1 cellular context compared by ENCODE assay signal in genomic region chr3:142941373-142942123, GRCh38.
TF ChIP-seq lines count a peak whose summit lies in the region.

No MANE protein-coding gene starts in this region.

TF ChIP-seq in HepG2, 621 proteins besides CTCF, POLR2A, EP300 and RAD21 (continued from another document and continues in another):
- TF ChIP-seq JUND (CRISPR knock-in tag; IDR thresholded peaks at IDR 0.05): peak; percentile 49; the same call in 1 of the 2 replicates
- TF ChIP-seq ARHGAP35 (CRISPR knock-in tag; IDR thresholded peaks at IDR 0.05; ENCODE audit: borderline replicate concordance): no peak
- TF ChIP-seq ARNTL (CRISPR knock-in tag; IDR thresholded peaks at IDR 0.05): no peak; the same call in 1 of the 2 replicates
- no peak for TF ChIP-seq PLRG1 (conservative IDR thresholded peaks at IDR 0.05)
- TF ChIP-seq HNF4A (CRISPR knock-in tag; IDR thresholded peaks at IDR 0.05): peak; percentile 100
- TF ChIP-seq, protein P1, sequence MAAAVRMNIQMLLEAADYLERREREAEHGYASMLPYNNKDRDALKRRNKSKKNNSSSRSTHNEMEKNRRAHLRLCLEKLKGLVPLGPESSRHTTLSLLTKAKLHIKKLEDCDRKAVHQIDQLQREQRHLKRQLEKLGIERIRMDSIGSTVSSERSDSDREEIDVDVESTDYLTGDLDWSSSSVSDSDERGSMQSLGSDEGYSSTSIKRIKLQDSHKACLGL (CRISPR knock-in tag; IDR thresholded peaks at IDR 0.05): no peak
- TF ChIP-seq THAP9 (CRISPR knock-in tag; IDR thresholded peaks at IDR 0.05; ENCODE audit: borderline replicate concordance): no peak
- TF ChIP-seq ZNF3 (CRISPR knock-in tag; IDR thresholded peaks at IDR 0.05): peak; percentile 52; the same call in 1 of the 2 replicates
- no peak for TF ChIP-seq ZNF749 (CRISPR knock-in tag; IDR thresholded peaks at IDR 0.05; ENCODE audit: borderline replicate concordance)
- peak; percentile 99 for TF ChIP-seq NFIC (IDR thresholded peaks at IDR 0.05; ENCODE audit: low read length)
- no peak for TF ChIP-seq ZNF589 (CRISPR knock-in tag; conservative IDR thresholded peaks at IDR 0.05)
- peak; percentile 94 for TF ChIP-seq PHF21A (CRISPR knock-in tag; IDR thresholded peaks at IDR 0.05)
- peak; percentile 37; the same call in 1 of the 2 replicates for TF ChIP-seq ZNF816 (CRISPR knock-in tag; IDR thresholded peaks at IDR 0.05; ENCODE audit: borderline replicate concordance)
- no peak for TF ChIP-seq HIC2 (CRISPR knock-in tag; IDR thresholded peaks at IDR 0.05; ENCODE audit: low read depth)
- TF ChIP-seq ZNF577 (CRISPR knock-in tag; IDR thresholded peaks at IDR 0.05; ENCODE audit: borderline replicate concordance, low read depth): no peak
- TF ChIP-seq MED13 (CRISPR knock-in tag; IDR thresholded peaks at IDR 0.05): peak; percentile 98
- TF ChIP-seq, protein P2, sequence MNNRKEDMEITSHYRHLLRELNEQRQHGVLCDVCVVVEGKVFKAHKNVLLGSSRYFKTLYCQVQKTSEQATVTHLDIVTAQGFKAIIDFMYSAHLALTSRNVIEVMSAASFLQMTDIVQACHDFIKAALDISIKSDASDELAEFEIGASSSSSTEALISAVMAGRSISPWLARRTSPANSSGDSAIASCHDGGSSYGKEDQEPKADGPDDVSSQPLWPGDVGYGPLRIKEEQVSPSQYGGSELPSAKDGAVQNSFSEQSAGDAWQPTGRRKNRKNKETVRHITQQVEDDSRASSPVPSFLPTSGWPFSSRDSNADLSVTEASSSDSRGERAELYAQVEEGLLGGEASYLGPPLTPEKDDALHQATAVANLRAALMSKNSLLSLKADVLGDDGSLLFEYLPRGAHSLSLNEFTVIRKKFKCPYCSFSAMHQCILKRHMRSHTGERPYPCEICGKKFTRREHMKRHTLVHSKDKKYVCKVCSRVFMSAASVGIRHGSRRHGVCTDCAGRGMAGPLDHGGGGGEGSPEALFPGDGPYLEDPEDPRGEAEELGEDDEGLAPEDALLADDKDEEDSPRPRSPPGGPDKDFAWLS (CRISPR knock-in tag; IDR thresholded peaks at IDR 0.05; ENCODE audit: borderline replicate concordance): no peak
- no peak for TF ChIP-seq SP1 (IDR thresholded peaks at IDR 0.05)
- TF ChIP-seq SP1 (CRISPR knock-in tag; IDR thresholded peaks at IDR 0.05): no peak
- no peak for TF ChIP-seq CAMTA2 (CRISPR knock-in tag; IDR thresholded peaks at IDR 0.05; ENCODE audit: borderline replicate concordance)
- peak; percentile 95; the same call in 1 of the 2 replicates for TF ChIP-seq ZBTB20 (CRISPR knock-in tag; IDR thresholded peaks at IDR 0.05; ENCODE audit: borderline replicate concordance, low read depth)
- no peak for TF ChIP-seq MAFG (CRISPR knock-in tag; IDR thresholded peaks at IDR 0.05)
- no peak for TF ChIP-seq ZFP36 (IDR thresholded peaks at IDR 0.05; ENCODE audit: borderline replicate concordance, low read depth, low read length, partially characterized antibody)
- no peak for TF ChIP-seq GLI4 (CRISPR knock-in tag; IDR thresholded peaks at IDR 0.05; ENCODE audit: borderline replicate concordance)
- TF ChIP-seq, protein P3, sequence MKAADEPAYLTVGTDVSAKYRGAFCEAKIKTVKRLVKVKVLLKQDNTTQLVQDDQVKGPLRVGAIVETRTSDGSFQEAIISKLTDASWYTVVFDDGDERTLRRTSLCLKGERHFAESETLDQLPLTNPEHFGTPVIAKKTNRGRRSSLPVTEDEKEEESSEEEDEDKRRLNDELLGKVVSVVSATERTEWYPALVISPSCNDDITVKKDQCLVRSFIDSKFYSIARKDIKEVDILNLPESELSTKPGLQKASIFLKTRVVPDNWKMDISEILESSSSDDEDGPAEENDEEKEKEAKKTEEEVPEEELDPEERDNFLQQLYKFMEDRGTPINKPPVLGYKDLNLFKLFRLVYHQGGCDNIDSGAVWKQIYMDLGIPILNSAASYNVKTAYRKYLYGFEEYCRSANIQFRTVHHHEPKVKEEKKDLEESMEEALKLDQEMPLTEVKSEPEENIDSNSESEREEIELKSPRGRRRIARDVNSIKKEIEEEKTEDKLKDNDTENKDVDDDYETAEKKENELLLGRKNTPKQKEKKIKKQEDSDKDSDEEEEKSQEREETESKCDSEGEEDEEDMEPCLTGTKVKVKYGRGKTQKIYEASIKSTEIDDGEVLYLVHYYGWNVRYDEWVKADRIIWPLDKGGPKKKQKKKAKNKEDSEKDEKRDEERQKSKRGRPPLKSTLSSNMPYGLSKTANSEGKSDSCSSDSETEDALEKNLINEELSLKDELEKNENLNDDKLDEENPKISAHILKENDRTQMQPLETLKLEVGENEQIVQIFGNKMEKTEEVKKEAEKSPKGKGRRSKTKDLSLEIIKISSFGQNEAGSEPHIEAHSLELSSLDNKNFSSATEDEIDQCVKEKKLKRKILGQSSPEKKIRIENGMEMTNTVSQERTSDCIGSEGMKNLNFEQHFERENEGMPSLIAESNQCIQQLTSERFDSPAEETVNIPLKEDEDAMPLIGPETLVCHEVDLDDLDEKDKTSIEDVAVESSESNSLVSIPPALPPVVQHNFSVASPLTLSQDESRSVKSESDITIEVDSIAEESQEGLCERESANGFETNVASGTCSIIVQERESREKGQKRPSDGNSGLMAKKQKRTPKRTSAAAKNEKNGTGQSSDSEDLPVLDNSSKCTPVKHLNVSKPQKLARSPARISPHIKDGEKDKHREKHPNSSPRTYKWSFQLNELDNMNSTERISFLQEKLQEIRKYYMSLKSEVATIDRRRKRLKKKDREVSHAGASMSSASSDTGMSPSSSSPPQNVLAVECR (CRISPR knock-in tag; IDR thresholded peaks at IDR 0.05; ENCODE audit: borderline replicate concordance): peak; percentile 41; the same call in 1 of the 2 replicates
- peak; percentile 98 for TF ChIP-seq NCOR1 (IDR thresholded peaks at IDR 0.05; ENCODE audit: borderline replicate concordance, low read length)
- TF ChIP-seq, protein P4, sequence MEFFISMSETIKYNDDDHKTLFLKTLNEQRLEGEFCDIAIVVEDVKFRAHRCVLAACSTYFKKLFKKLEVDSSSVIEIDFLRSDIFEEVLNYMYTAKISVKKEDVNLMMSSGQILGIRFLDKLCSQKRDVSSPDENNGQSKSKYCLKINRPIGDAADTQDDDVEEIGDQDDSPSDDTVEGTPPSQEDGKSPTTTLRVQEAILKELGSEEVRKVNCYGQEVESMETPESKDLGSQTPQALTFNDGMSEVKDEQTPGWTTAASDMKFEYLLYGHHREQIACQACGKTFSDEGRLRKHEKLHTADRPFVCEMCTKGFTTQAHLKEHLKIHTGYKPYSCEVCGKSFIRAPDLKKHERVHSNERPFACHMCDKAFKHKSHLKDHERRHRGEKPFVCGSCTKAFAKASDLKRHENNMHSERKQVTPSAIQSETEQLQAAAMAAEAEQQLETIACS (CRISPR knock-in tag; IDR thresholded peaks at IDR 0.05): no peak
- peak; percentile 87; the same call in 1 of the 2 replicates for TF ChIP-seq ZNF331 (CRISPR knock-in tag; IDR thresholded peaks at IDR 0.05)
- no peak for TF ChIP-seq ZNF567 (CRISPR knock-in tag; IDR thresholded peaks at IDR 0.05; ENCODE audit: borderline replicate concordance)
- no peak for TF ChIP-seq NONO (IDR thresholded peaks at IDR 0.05)
- TF ChIP-seq NONO (CRISPR knock-in tag; conservative IDR thresholded peaks at IDR 0.05): peak; percentile 73; the same call in 1 of the 2 replicates
- peak; percentile 83 for TF ChIP-seq BRF2 (CRISPR knock-in tag; IDR thresholded peaks at IDR 0.05)
- TF ChIP-seq NKX3-1 (CRISPR knock-in tag; IDR thresholded peaks at IDR 0.05): peak; percentile 75; the same call in 1 of the 2 replicates
- TF ChIP-seq IKZF4 (CRISPR knock-in tag; IDR thresholded peaks at IDR 0.05; ENCODE audit: borderline replicate concordance, low read depth, not compliant biosample characterization): no peak
- TF ChIP-seq RFXAP (CRISPR knock-in tag; IDR thresholded peaks at IDR 0.05; ENCODE audit: borderline replicate concordance): peak; percentile 67; the same call in 1 of the 2 replicates
- TF ChIP-seq ZNF30 (CRISPR knock-in tag; IDR thresholded peaks at IDR 0.05): no peak
- TF ChIP-seq, protein P5, sequence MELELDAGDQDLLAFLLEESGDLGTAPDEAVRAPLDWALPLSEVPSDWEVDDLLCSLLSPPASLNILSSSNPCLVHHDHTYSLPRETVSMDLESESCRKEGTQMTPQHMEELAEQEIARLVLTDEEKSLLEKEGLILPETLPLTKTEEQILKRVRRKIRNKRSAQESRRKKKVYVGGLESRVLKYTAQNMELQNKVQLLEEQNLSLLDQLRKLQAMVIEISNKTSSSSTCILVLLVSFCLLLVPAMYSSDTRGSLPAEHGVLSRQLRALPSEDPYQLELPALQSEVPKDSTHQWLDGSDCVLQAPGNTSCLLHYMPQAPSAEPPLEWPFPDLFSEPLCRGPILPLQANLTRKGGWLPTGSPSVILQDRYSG (CRISPR knock-in tag; IDR thresholded peaks at IDR 0.05): 0 out of 2 replicates have a peak, but pooled peaks have one; percentile 21
- TF ChIP-seq, protein P6, sequence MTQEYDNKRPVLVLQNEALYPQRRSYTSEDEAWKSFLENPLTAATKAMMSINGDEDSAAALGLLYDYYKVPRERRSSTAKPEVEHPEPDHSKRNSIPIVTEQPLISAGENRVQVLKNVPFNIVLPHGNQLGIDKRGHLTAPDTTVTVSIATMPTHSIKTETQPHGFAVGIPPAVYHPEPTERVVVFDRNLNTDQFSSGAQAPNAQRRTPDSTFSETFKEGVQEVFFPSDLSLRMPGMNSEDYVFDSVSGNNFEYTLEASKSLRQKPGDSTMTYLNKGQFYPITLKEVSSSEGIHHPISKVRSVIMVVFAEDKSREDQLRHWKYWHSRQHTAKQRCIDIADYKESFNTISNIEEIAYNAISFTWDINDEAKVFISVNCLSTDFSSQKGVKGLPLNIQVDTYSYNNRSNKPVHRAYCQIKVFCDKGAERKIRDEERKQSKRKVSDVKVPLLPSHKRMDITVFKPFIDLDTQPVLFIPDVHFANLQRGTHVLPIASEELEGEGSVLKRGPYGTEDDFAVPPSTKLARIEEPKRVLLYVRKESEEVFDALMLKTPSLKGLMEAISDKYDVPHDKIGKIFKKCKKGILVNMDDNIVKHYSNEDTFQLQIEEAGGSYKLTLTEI (CRISPR knock-in tag; conservative IDR thresholded peaks at IDR 0.05): no peak
- TF ChIP-seq ZC3H4 (CRISPR knock-in tag; IDR thresholded peaks at IDR 0.05; ENCODE audit: borderline replicate concordance): no peak
- TF ChIP-seq ZNF430 (CRISPR knock-in tag; IDR thresholded peaks at IDR 0.05): peak; percentile 45
- TF ChIP-seq TBP (CRISPR knock-in tag; IDR thresholded peaks at IDR 0.05): no peak
- no peak for TF ChIP-seq NFE2L1 (CRISPR knock-in tag; IDR thresholded peaks at IDR 0.05; ENCODE audit: borderline replicate concordance)
- TF ChIP-seq, protein P7, sequence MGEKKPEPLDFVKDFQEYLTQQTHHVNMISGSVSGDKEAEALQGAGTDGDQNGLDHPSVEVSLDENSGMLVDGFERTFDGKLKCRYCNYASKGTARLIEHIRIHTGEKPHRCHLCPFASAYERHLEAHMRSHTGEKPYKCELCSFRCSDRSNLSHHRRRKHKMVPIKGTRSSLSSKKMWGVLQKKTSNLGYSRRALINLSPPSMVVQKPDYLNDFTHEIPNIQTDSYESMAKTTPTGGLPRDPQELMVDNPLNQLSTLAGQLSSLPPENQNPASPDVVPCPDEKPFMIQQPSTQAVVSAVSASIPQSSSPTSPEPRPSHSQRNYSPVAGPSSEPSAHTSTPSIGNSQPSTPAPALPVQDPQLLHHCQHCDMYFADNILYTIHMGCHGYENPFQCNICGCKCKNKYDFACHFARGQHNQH (CRISPR knock-in tag; IDR thresholded peaks at IDR 0.05): peak; percentile 97
- TF ChIP-seq, protein P8, sequence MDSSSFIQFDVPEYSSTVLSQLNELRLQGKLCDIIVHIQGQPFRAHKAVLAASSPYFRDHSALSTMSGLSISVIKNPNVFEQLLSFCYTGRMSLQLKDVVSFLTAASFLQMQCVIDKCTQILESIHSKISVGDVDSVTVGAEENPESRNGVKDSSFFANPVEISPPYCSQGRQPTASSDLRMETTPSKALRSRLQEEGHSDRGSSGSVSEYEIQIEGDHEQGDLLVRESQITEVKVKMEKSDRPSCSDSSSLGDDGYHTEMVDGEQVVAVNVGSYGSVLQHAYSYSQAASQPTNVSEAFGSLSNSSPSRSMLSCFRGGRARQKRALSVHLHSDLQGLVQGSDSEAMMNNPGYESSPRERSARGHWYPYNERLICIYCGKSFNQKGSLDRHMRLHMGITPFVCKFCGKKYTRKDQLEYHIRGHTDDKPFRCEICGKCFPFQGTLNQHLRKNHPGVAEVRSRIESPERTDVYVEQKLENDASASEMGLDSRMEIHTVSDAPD (CRISPR knock-in tag; IDR thresholded peaks at IDR 0.05): no peak; the same call in 1 of the 2 replicates
